ENCODE assay signal across 8 cellular contexts in genomic region chr19:12838893-12839656, GRCh38. TPM values are rescaled to one million over a fixed set of nuclear protein-coding genes. Genes with fewer than 3 reads are reported as not detected.
DNase-seq lines count a peak whose midpoint lies in the region; ATAC-seq and TF ChIP-seq lines count a peak whose summit lies in the region.

No MANE protein-coding gene starts in this region.

- peak overlapping the region; percentile 93 for H3K4me2 ChIP-seq in DND-41 (ENCODE audit: insufficient read depth, low read length)

- no peaks in the 10 kb centered on the region for H3K36me3 Mint-ChIP-seq in activated naive CD4-positive, alpha-beta T cell treated with anti-CD3 and anti-CD28 coated beads, Interleukin-2, amount 10 ng/mL, durations not matched to agents 7 days and 5 days
- H3K36me3 Mint-ChIP-seq in naive thymus-derived CD4-positive, alpha-beta T cell: no peaks in the 10 kb centered on the region

- peaks cover 35% of the 10 kb centered on the region for H3K4me1 Mint-ChIP-seq in activated naive CD4-positive, alpha-beta T cell treated with anti-CD3 and anti-CD28 coated beads, Interleukin-2, amount 10 ng/mL, durations not matched to agents 7 days and 5 days
- H3K4me1 Mint-ChIP-seq in naive thymus-derived CD4-positive, alpha-beta T cell: peaks cover 0 to 45% (median 27%) of the 10 kb centered on the region in 7 donors

- TF ChIP-seq CTCF in DND-41 (IDR thresholded peaks at IDR 0.05; ENCODE audit: borderline replicate concordance, extremely low read depth, low read length, poor library complexity, severe bottlenecking): no peak

- H3K4me3 ChIP-seq in DND-41 (ENCODE audit: low read depth in 1 of 2, low read length in 2 of 2) (peak overlapping the region; percentile 46 to 66; a peak in 3 of 4 replicates), HUES64 (ENCODE audit: low read length) (peak overlapping the region; percentile 73)
- no peak overlapping the region for H3K4me3 ChIP-seq in naive thymus-derived CD4-positive, alpha-beta T cell (ENCODE audit: low read length)

- H3K27ac ChIP-seq in DND-41 (ENCODE audit: low read length): peak overlapping the region; percentile 61; the same call in 1 of the 2 replicates
- no peak overlapping the region for H3K27ac ChIP-seq in HUES64 (ENCODE audit: low read depth, low read length)
- no peak overlapping the region for H3K27ac ChIP-seq in naive thymus-derived CD4-positive, alpha-beta T cell (ENCODE audit: low read depth, low read length)

- H3K4me1 ChIP-seq in DND-41 (ENCODE audit: insufficient read depth, low read length) (peaks cover 42% of the 10 kb centered on the region), HUES64 (ENCODE audit: insufficient read depth, low read length) (peaks cover 19% of the 10 kb centered on the region)
- H3K4me1 ChIP-seq in naive thymus-derived CD4-positive, alpha-beta T cell (ENCODE audit: control insufficient read depth in 2 of 2, insufficient read depth in 2 of 2, low read length in 2 of 2): peaks cover 6 to 10% of the 10 kb centered on the region in 2 donors

- POLR2A ChIA-PET in naive thymus-derived CD4-positive, alpha-beta T cell (lab: Charles Lee): no interaction called here

- peaks cover 36% of the 10 kb centered on the region for H3K79me2 ChIP-seq in DND-41 (ENCODE audit: insufficient read depth, low read length)

- intact Hi-C loops in naive thymus-derived CD4-positive, alpha-beta T cell (cut with micrococcal nuclease): loop anchor here in 1 of 2 donors (5.0 kb wide), 1 partner anchor 37 kb away; the partner anchor contains the start of genes PRDX2 and THSD8

- DNase-seq in DND-41 (peak; percentile 38), GF-D8 (lab: John Stamatoyannopoulos, UW) (no peak), middle frontal gyrus (ENCODE audit: extremely low spot score, low spot score) (no peak)
- DNase-seq in activated naive CD4-positive, alpha-beta T cell treated with anti-CD3 and anti-CD28 coated beads, Interleukin-2, amount 10 ng/mL, durations not matched to agents 7 days and 5 days: peak; percentile 44
- no peak for DNase-seq in naive thymus-derived CD4-positive, alpha-beta T cell
- no peak for DNase-seq in stimulated activated naive CD4-positive, alpha-beta T cell treated with Interleukin-2 at 50 U/mL for 16 hours (lab: John Stamatoyannopoulos, UW)

- H3K36me3 ChIP-seq in DND-41 (ENCODE audit: insufficient read depth, low read length) (peaks cover 9% of the 10 kb centered on the region; the same call in 1 of the 2 replicates), HUES64 (ENCODE audit: insufficient read depth, low read length) (peaks cover 4% of the 10 kb centered on the region; the same call in 1 of the 2 replicates)
- no peaks in the 10 kb centered on the region for H3K36me3 ChIP-seq in naive thymus-derived CD4-positive, alpha-beta T cell (ENCODE audit: control insufficient read depth in 2 of 3, insufficient read depth in 3 of 3, low read length in 3 of 3)

- peaks cover 98% of the 10 kb centered on the region for H3K27me3 Mint-ChIP-seq in activated naive CD4-positive, alpha-beta T cell treated with anti-CD3 and anti-CD28 coated beads, Interleukin-2, amount 10 ng/mL, durations not matched to agents 7 days and 5 days
- H3K27me3 Mint-ChIP-seq in naive thymus-derived CD4-positive, alpha-beta T cell: peaks cover 70 to 80% (median 73%) of the 10 kb centered on the region in 5 donors

- CTCF ChIA-PET in activated naive CD4-positive, alpha-beta T cell treated with anti-CD3 and anti-CD28 coated beads, Interleukin-2, amount 10 ng/mL, durations not matched to agents 7 days and 5 days (lab: Charles Lee): interaction anchor here (0.6 to 1.2 kb wide), 2 partner anchors 66 to 71 kb away, joined by 3 read pairs; no protein-coding TSS in a partner anchor
- CTCF ChIA-PET in naive thymus-derived CD4-positive, alpha-beta T cell (lab: Charles Lee): interaction anchor here (0.7 kb wide), 1 partner anchor 8 kb away, joined by 4 read pairs; no protein-coding TSS in a partner anchor

- H3K9ac ChIP-seq in DND-41 (ENCODE audit: low read depth, low read length): peak overlapping the region; percentile 77
- H3K9ac ChIP-seq in HUES64 (ENCODE audit: low read depth, low read length): peak overlapping the region; percentile 65; the same call in 1 of the 2 replicates

- ATAC-seq in DND-41 (ENCODE audit: insufficient read depth, low read depth) (peak; percentile 52), HG03039 (IDR thresholded peaks at IDR 0.05; ENCODE audit: unreplicated experiment) (no peak)
- peak; percentile 33 for ATAC-seq in naive thymus-derived CD4-positive, alpha-beta T cell

- no peaks in the 10 kb centered on the region for H3K9me3 Mint-ChIP-seq in activated naive CD4-positive, alpha-beta T cell treated with anti-CD3 and anti-CD28 coated beads, Interleukin-2, amount 10 ng/mL, durations not matched to agents 7 days and 5 days
- H3K9me3 Mint-ChIP-seq in naive thymus-derived CD4-positive, alpha-beta T cell: peaks cover 0 to 5% (median 0%) of the 10 kb centered on the region in 11 donors

- 60% methylated on average over 7 of the region's 19 CpGs for WGBS in HUES64

- H3K9me3 ChIP-seq in DND-41 (ENCODE audit: insufficient read depth, low read length, severe bottlenecking) (no peaks in the 10 kb centered on the region), HUES64 (ENCODE audit: insufficient read depth, low read depth, low read length) (no peaks in the 10 kb centered on the region)
- no peaks in the 10 kb centered on the region for H3K9me3 ChIP-seq in naive thymus-derived CD4-positive, alpha-beta T cell (ENCODE audit: control insufficient read depth in 2 of 3, low read length in 3 of 3)

- H4K20me1 ChIP-seq in DND-41 (ENCODE audit: insufficient read depth, low read length): peaks cover 30% of the 10 kb centered on the region; the same call in 1 of the 2 replicates

- peak overlapping the region; percentile 87 for H2AFZ ChIP-seq in DND-41 (ENCODE audit: low read depth, low read length)

- no peak overlapping the region for H3K27ac Mint-ChIP-seq in activated naive CD4-positive, alpha-beta T cell treated with anti-CD3 and anti-CD28 coated beads, Interleukin-2, amount 10 ng/mL, durations not matched to agents 7 days and 5 days
- peak overlapping the region in 2 of 9 donors; percentile 24 to 30 for H3K27ac Mint-ChIP-seq in naive thymus-derived CD4-positive, alpha-beta T cell

- H3K27me3 ChIP-seq in DND-41 (ENCODE audit: insufficient read depth, low read length, poor library complexity): no peaks in the 10 kb centered on the region
- H3K27me3 ChIP-seq in HUES64 (ENCODE audit: insufficient read depth, low read length): peaks cover 38% of the 10 kb centered on the region
- peaks cover 16 to 34% of the 10 kb centered on the region in 2 donors for H3K27me3 ChIP-seq in naive thymus-derived CD4-positive, alpha-beta T cell (ENCODE audit: control insufficient read depth in 2 of 2, insufficient read depth in 2 of 2, low read length in 2 of 2)

- peak overlapping the region; percentile 31 for H3K4me3 Mint-ChIP-seq in activated naive CD4-positive, alpha-beta T cell treated with anti-CD3 and anti-CD28 coated beads, Interleukin-2, amount 10 ng/mL, durations not matched to agents 7 days and 5 days
- H3K4me3 Mint-ChIP-seq in naive thymus-derived CD4-positive, alpha-beta T cell: peak overlapping the region; percentile 58 to 79 (median 72)

RNA-seq across cellular contexts. Expression of gene MAST1, which starts 0.8 kb away (rescaled TPM):
- 7.8 TPM for polyA plus RNA-seq in HUES64 (2013, experiment 1 of 2)
- polyA plus RNA-seq in HUES64 (2013, experiment 2 of 2): 10.1 TPM
- under 1 TPM in 4 of 5 experiments, not detected in 1; 0.51 to 0.93 (median 0.71) TPM for total RNA-seq in naive thymus-derived CD4-positive, alpha-beta T cell
- 1 to 10 TPM in 1 of 2 donors, under 1 TPM in 1; 0.70 to 3.5 TPM for polyA plus RNA-seq in naive thymus-derived CD4-positive, alpha-beta T cell

RNA-seq across cellular contexts. Expression of gene RTBDN, which starts 4.7 kb away (rescaled TPM):
- 0.45 TPM for polyA plus RNA-seq in HUES64 (2013, experiment 1 of 2)
- 0.89 TPM for polyA plus RNA-seq in HUES64 (2013, experiment 2 of 2)
- not detected for total RNA-seq in naive thymus-derived CD4-positive, alpha-beta T cell
- polyA plus RNA-seq in naive thymus-derived CD4-positive, alpha-beta T cell: not detected

RNA-seq across cellular contexts. Expression of gene RNASEH2A, which starts 32.7 kb away (rescaled TPM):
- polyA plus RNA-seq in HUES64 (2013, experiment 1 of 2): 59.2 TPM
- polyA plus RNA-seq in HUES64 (2013, experiment 2 of 2): 65.6 TPM
- total RNA-seq in naive thymus-derived CD4-positive, alpha-beta T cell: 10 to 100 TPM in 2 of 5 experiments, 1 to 10 TPM in 3; 1.6 to 30.9 (median 9.3) TPM
- 10 to 100 TPM; 20.3 to 20.4 TPM for polyA plus RNA-seq in naive thymus-derived CD4-positive, alpha-beta T cell

RNA-seq across cellular contexts. Expression of gene THSD8, which starts 37.2 kb away (rescaled TPM):
- 8.9 TPM for polyA plus RNA-seq in HUES64 (2013, experiment 1 of 2)
- polyA plus RNA-seq in HUES64 (2013, experiment 2 of 2): 15.8 TPM
- 10 to 100 TPM in 1 of 5 experiments, 1 to 10 TPM in 2, under 1 TPM in 1, not detected in 1; 0.80 to 18.9 (median 2.1) TPM for total RNA-seq in naive thymus-derived CD4-positive, alpha-beta T cell
- not detected for polyA plus RNA-seq in naive thymus-derived CD4-positive, alpha-beta T cell

RNA-seq across cellular contexts. Expression of gene PRDX2, which starts 37.5 kb away (rescaled TPM):
- polyA plus RNA-seq in HUES64 (2013, experiment 1 of 2): 317 TPM
- polyA plus RNA-seq in HUES64 (2013, experiment 2 of 2): 333 TPM
- 100 to 1,000 TPM in 3 of 5 experiments, 10 to 100 TPM in 2; 75.1 to 297 (median 117) TPM for total RNA-seq in naive thymus-derived CD4-positive, alpha-beta T cell
- polyA plus RNA-seq in naive thymus-derived CD4-positive, alpha-beta T cell: 100 to 1,000 TPM; 313 to 359 TPM

Comparison
In these comparisons a context has a peak if more than half of its experiments do, and no peak if none do; other contexts are left out.
1. DNase-seq: peak in DND-41 (single experiment) and activated naive CD4-positive, alpha-beta T cell treated with anti-CD3 and anti-CD28 coated beads, Interleukin-2, amount 10 ng/mL, durations not matched to agents 7 days and 5 days (single experiment); none in naive thymus-derived CD4-positive, alpha-beta T cell (0 of 9), stimulated activated naive CD4-positive, alpha-beta T cell treated with Interleukin-2 at 50 U/mL for 16 hours (single experiment), GF-D8 (single experiment) and middle frontal gyrus (single experiment).